In genomic region chr2:168114619-168115018, GRCh38 we compare ENCODE assay signal across 26 cellular contexts.
DNase-seq lines count a peak whose midpoint lies in the region; ATAC-seq and TF ChIP-seq lines count a peak whose summit lies in the region.
"Had no signal": no experiment of that assay in that cellular context is flagged by ENCODE, and none has a peak within 500 bp of the region (broad histone marks: within the 10 kb centered on the region; RNA-seq: fewer than 3 reads in every experiment).

No MANE protein-coding gene starts in this region.

- H3K4me3 ChIP-seq in left ventricle myocardium inferior (no peak overlapping the region), testis (no peak overlapping the region), ovary (no peak overlapping the region)
- H3K4me3 ChIP-seq: BLaER1 treated with 17β-estradiol and CSF1 and Interleukin-3, amounts not matched to agents 10 nM and 100 nM; GM12878; GM23338; PC-9 had no signal

- H3K36me3 ChIP-seq in left ventricle myocardium inferior = no peaks in the 10 kb centered on the region
- no peaks in the 10 kb centered on the region for H3K36me3 ChIP-seq in testis (ENCODE audit: low read depth, missing control alignments)
- no peaks in the 10 kb centered on the region for H3K36me3 ChIP-seq in ovary

- TF ChIP-seq POLR2A in testis (IDR thresholded peaks at IDR 0.05) = no peak
- TF ChIP-seq POLR2A in ovary (IDR thresholded peaks at IDR 0.05) = no peak

- H3K27ac ChIP-seq in left ventricle myocardium inferior (replicated peaks) (peak overlapping the region; percentile 16), VCaP (peak overlapping the region; percentile 79), testis (peak overlapping the region in 1 of 2 donors; percentile 18), ovary (no peak overlapping the region)
- H3K27ac ChIP-seq: BLaER1 treated with 17β-estradiol and CSF1 and Interleukin-3, amounts not matched to agents 10 nM and 100 nM; PC-9 had no signal

- DNase-seq in left ventricle myocardium inferior (no peak), Right ventricle myocardium superior (no peak), islet precursor cell (peak; percentile 53), testis (peak; percentile 23), DMS79 treated with DMSO at 0.1 percent for 48 hours (lab: John Stamatoyannopoulos, UW) (no peak), UCSD-AML1 (lab: John Stamatoyannopoulos, UW; ENCODE audit: unreplicated experiment) (no peak), ovary (no peak)
- DNase-seq: CD4-positive, alpha-beta T cell; COR-L47; EL; GDM1; H9; NCI-H1092 treated with DMSO at 0.1 percent for 48 hours; NCI-H1436; NCI-H187; NCI-H2081 treated with DMSO at 0.1 percent for 48 hours; NCI-H2171; NCI-H345; NCI-H510A treated with DMSO at 0.1 percent for 48 hours; PC-9; RPMI8226; SHP77 treated with DMSO at 0.1 percent for 48 hours had no signal

- TF ChIP-seq CTCF in left ventricle myocardium inferior (IDR thresholded peaks at IDR 0.05; ENCODE audit: borderline replicate concordance) (no peak), VCaP (conservative IDR thresholded peaks at IDR 0.05) (no peak), testis (IDR thresholded peaks at IDR 0.05) (no peak), ovary (IDR thresholded peaks at IDR 0.05) (no peak)

- intact Hi-C loops in left ventricle myocardium inferior (cut with micrococcal nuclease) (no loop called here), Right ventricle myocardium superior (cut with DNase I) (loop anchor here (10.0 kb wide), 1 partner anchor 1580 kb away; no protein-coding TSS in a partner anchor), testis (cut with DNase I; ENCODE audit: low total_unique reads) (no loop called here), ovary (cut with DNase I) (loop anchor here in 1 of 4 donors (10.0 kb wide), 1 partner anchor 1580 kb away; no protein-coding TSS in a partner anchor)

- peaks cover 23% of the 10 kb centered on the region for H3K4me1 ChIP-seq in left ventricle myocardium inferior
- peaks cover 5% of the 10 kb centered on the region for H3K4me1 ChIP-seq in testis
- peaks cover 4% of the 10 kb centered on the region for H3K4me1 ChIP-seq in ovary (ENCODE audit: insufficient read depth)

- WGBS in testis, 2 donors = 24 to 55% methylated on average over 7 of the region's 7 CpGs
- WGBS in ovary, 3 donors = 39 to 49% (median 42%) methylated on average over 7 of the region's 7 CpGs

- ATAC-seq in Right ventricle myocardium superior (ENCODE audit: poor library complexity) = no peak
- ATAC-seq: GM12878, GM23338 had no signal

- TF ChIP-seq EP300 in ovary (IDR thresholded peaks at IDR 0.05) = no peak

- no peaks in the 10 kb centered on the region for H3K27me3 ChIP-seq in left ventricle myocardium inferior (ENCODE audit: low read depth)
- H3K27me3 ChIP-seq in testis = no peaks in the 10 kb centered on the region
- H3K27me3 ChIP-seq in ovary = no peaks in the 10 kb centered on the region
- H3K27me3 ChIP-seq: BLaER1 treated with 17β-estradiol and CSF1 and Interleukin-3, amounts not matched to agents 10 nM and 100 nM had no signal

- H3K9me3 ChIP-seq in left ventricle myocardium inferior (replicated peaks) (no peaks in the 10 kb centered on the region), testis (no peaks in the 10 kb centered on the region), ovary (no peaks in the 10 kb centered on the region)
- H3K9me3 ChIP-seq: BLaER1 treated with 17β-estradiol and CSF1 and Interleukin-3, amounts not matched to agents 10 nM and 100 nM had no signal

Comparison
In these comparisons a context has a peak if more than half of its experiments do, and no peak if none do; other contexts are left out.
1. DNase-seq: peak in islet precursor cell (single experiment) and testis (single experiment); none in left ventricle myocardium inferior (single experiment), Right ventricle myocardium superior (single experiment), DMS79 treated with DMSO at 0.1 percent for 48 hours (single experiment), UCSD-AML1 (single experiment) and ovary (0 of 5).
2. H3K27ac ChIP-seq: peak in left ventricle myocardium inferior (single experiment) and VCaP (single experiment); none in ovary (0 of 2).